ENCODE assay signal across 19 cellular contexts in the genomic region with DNA sequence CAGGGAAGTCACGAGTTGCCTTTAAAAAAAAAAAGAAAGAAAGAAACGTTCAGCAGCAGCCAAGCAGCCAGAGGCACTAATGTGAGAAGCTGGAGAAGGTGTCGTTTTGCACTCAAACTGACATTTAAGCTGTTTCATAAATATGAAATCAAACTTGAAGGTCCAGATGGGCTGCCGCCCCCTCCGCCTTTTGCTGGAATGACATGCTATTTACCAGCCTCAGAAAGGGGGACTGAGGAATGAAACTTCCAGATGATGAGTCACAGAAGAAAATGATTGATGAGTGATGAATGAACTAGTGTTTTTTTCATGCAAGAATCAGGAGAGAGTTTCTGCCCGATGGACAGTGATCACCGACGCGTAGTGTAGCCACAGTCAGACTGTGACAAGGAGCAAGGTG.
"Had no signal": no experiment of that assay in that cellular context is flagged by ENCODE, and none has a peak within 500 bp of the region (broad histone marks: within the 10 kb centered on the region; RNA-seq: fewer than 3 reads in every experiment).

No MANE protein-coding gene starts in this region.

- H3K4me3 ChIP-seq: ascending aorta, cardiac muscle cell, coronary artery, esophagus squamous epithelium, left ventricle myocardium inferior, testis, upper lobe of right lung had no signal

- H3K4me1 ChIP-seq: ascending aorta, left ventricle myocardium inferior, testis, upper lobe of right lung had no signal

- H3K9me3 ChIP-seq: ascending aorta, esophagus squamous epithelium, left ventricle myocardium inferior, testis, upper lobe of right lung had no signal

- ATAC-seq: activated naive CD8-positive, alpha-beta T cell treated with anti-CD3 and anti-CD28 coated beads, Interleukin-2, amount 50 U/mL, for 24 hours; activated T-helper 17 cell treated with anti-CD3 and anti-CD28 coated beads, Interleukin-2, amount 50 U/mL, for 72 hours; sciatic nerve; upper lobe of right lung had no signal

- H3K4me3 Mint-ChIP-seq: activated naive CD4-positive, alpha-beta T cell treated with anti-CD3 and anti-CD28 coated beads for 36 hours; activated naive CD8-positive, alpha-beta T cell treated with anti-CD3 and anti-CD28 coated beads, Interleukin-2, amount 50 U/mL, for 24 hours; activated T-helper 17 cell treated with anti-CD3 and anti-CD28 coated beads, Interleukin-2, amount 50 U/mL, for 72 hours; nephron; stimulated activated naive CD8-positive, alpha-beta T cell treated with anti-CD3 and anti-CD28 coated beads, Interleukin-15, Interleukin-2, amounts not matched to agents 100 ng/mL and 50 ng/mL, for 24 hours had no signal

- H3K27ac ChIP-seq: ascending aorta, cardiac muscle cell, coronary artery, esophagus squamous epithelium, left ventricle myocardium inferior, testis, upper lobe of right lung, VCaP had no signal

- H3K27me3 ChIP-seq: ascending aorta, cardiac muscle cell, esophagus squamous epithelium, testis had no signal

- H3K36me3 ChIP-seq: ascending aorta, cardiac muscle cell, esophagus squamous epithelium, left ventricle myocardium inferior, upper lobe of right lung had no signal

- DNase-seq: activated CD4-positive, alpha-beta T cell treated with anti-CD3 and anti-CD28 coated beads for 1 hour; activated CD4-positive, alpha-beta T cell treated with anti-CD3 and anti-CD28 coated beads, Interleukin-2, amount 50 U/mL, for 4 hours; activated naive CD4-positive, alpha-beta T cell treated with anti-CD3 and anti-CD28 coated beads for 36 hours; activated naive CD8-positive, alpha-beta T cell treated with anti-CD3 and anti-CD28 coated beads, Interleukin-2, amount 50 U/mL, for 24 hours; effector CD4-positive, alpha-beta T cell; esophagus squamous epithelium; kidney; left ventricle myocardium inferior; mesenchymal stem cell; testis; upper lobe of right lung had no signal

- H3K4me1 Mint-ChIP-seq: activated naive CD8-positive, alpha-beta T cell treated with anti-CD3 and anti-CD28 coated beads, Interleukin-2, amount 50 U/mL, for 24 hours had no signal

- H3K27ac Mint-ChIP-seq: activated naive CD4-positive, alpha-beta T cell treated with anti-CD3 and anti-CD28 coated beads for 36 hours; activated naive CD8-positive, alpha-beta T cell treated with anti-CD3 and anti-CD28 coated beads, Interleukin-2, amount 50 U/mL, for 24 hours; activated T-helper 17 cell treated with anti-CD3 and anti-CD28 coated beads, Interleukin-2, amount 50 U/mL, for 72 hours; nephron; stimulated activated naive CD8-positive, alpha-beta T cell treated with anti-CD3 and anti-CD28 coated beads, Interleukin-15, Interleukin-2, amounts not matched to agents 100 ng/mL and 50 ng/mL, for 24 hours had no signal

- H3K9me3 Mint-ChIP-seq: activated T-helper 17 cell treated with anti-CD3 and anti-CD28 coated beads, Interleukin-2, amount 50 U/mL, for 72 hours; nephron; stimulated activated naive CD8-positive, alpha-beta T cell treated with anti-CD3 and anti-CD28 coated beads, Interleukin-15, Interleukin-2, amounts not matched to agents 100 ng/mL and 50 ng/mL, for 24 hours had no signal
